Comparison of ENCODE assay signal across 9 cellular contexts in genomic region chr11:18203723-18204122, GRCh38. TPM values are rescaled to one million over a fixed set of nuclear protein-coding genes. Genes with fewer than 3 reads are reported as not detected.
A peak's percentile ranks its signal among the peaks of the same experiment; 100 is the strongest.
DNase-seq lines count a peak whose midpoint lies in the region; ATAC-seq, FAIRE-seq and TF ChIP-seq lines count a peak whose summit lies in the region.
"Had no signal": no experiment of that assay in that cellular context is flagged by ENCODE, and none has a peak within 500 bp of the region (broad histone marks: within the 10 kb centered on the region; RNA-seq: fewer than 3 reads in every experiment).

No MANE protein-coding gene starts in this region.

- peak; percentile 63 for DNase-seq in Karpas-422
- DNase-seq in astrocyte (ENCODE audit: low read depth) = no peak
- peak; percentile 78 for DNase-seq in mesendoderm
- no peak for DNase-seq in T-helper 1 cell
- DNase-seq in lower leg skin (ENCODE audit: low spot score in 2 of 2) = no peak
- no peak for DNase-seq in vagina (ENCODE audit: extremely low spot score in 2 of 2)
- DNase-seq: stimulated activated CD4-positive, alpha-beta T cell treated with anti-CD3 and anti-CD28 coated beads, Interleukin-4, amount 100 ng/mL, for 24 hours had no signal

- no peaks in the 10 kb centered on the region for H3K36me3 Mint-ChIP-seq in astrocyte (ENCODE audit: low read depth, unreplicated experiment)

- H3K23ac ChIP-seq in mesendoderm (ENCODE audit: low read length) = no peak overlapping the region

- peaks cover 6% of the 10 kb centered on the region for H3K4me1 ChIP-seq in Karpas-422 (ENCODE audit: low read length)
- no peaks in the 10 kb centered on the region for H3K4me1 ChIP-seq in astrocyte (ENCODE audit: insufficient read depth, low read length)
- H3K4me1 ChIP-seq in mesendoderm (ENCODE audit: control insufficient read depth, low read depth, low read length) = no peaks in the 10 kb centered on the region
- H3K4me1 ChIP-seq in vagina = no peaks in the 10 kb centered on the region

- H3K27me3 ChIP-seq in Karpas-422 (ENCODE audit: low read length) (no peaks in the 10 kb centered on the region), astrocyte (ENCODE audit: insufficient read depth, low read length) (peaks cover 2% of the 10 kb centered on the region), mesendoderm (ENCODE audit: insufficient read depth, low read length, poor library complexity) (no peaks in the 10 kb centered on the region), vagina (no peaks in the 10 kb centered on the region)

- H2BK15ac ChIP-seq in mesendoderm (replicated peaks; ENCODE audit: low read depth) = no peak overlapping the region

- intact Hi-C loops in lower leg skin (cut with DNase I; ENCODE audit: low total_unique reads) (no loop called here), vagina (cut with DNase I) (no loop called here)

- no CpG with 5 or more reads among the region's 6 CpGs for WGBS in mesendoderm (ENCODE audit: extremely low coverage, insufficient coverage, low lambda C conversion rate)
- WGBS in lower leg skin, 2 donors = 15 to 18% methylated on average over 6 of the region's 6 CpGs

- H2BK120ac ChIP-seq in mesendoderm (ENCODE audit: low read depth, low read length) = no peak overlapping the region

- H3K79me1 ChIP-seq in mesendoderm (ENCODE audit: low read length) = no peaks in the 10 kb centered on the region

- H3K36me3 ChIP-seq in Karpas-422 (ENCODE audit: insufficient read depth, low read length) (no peaks in the 10 kb centered on the region), astrocyte (ENCODE audit: insufficient read depth, low read length) (no peaks in the 10 kb centered on the region), mesendoderm (ENCODE audit: control insufficient read depth, insufficient read depth, low read length) (no peaks in the 10 kb centered on the region), vagina (no peaks in the 10 kb centered on the region)

- H3K27ac Mint-ChIP-seq in astrocyte (ENCODE audit: unreplicated experiment) = no peak overlapping the region

- H4K5ac ChIP-seq in mesendoderm (ENCODE audit: low read length) = no peak overlapping the region

- peak; percentile 64 for TF ChIP-seq CTCF in GM12875 (IDR thresholded peaks at IDR 0.05; ENCODE audit: borderline replicate concordance, insufficient read depth, low read depth, low read length)
- peak; percentile 21 for TF ChIP-seq CTCF in astrocyte (IDR thresholded peaks at IDR 0.05; ENCODE audit: insufficient read depth, low read depth, low read length)
- TF ChIP-seq CTCF in lower leg skin (IDR thresholded peaks at IDR 0.05) = no peak
- no peak for TF ChIP-seq CTCF in vagina (IDR thresholded peaks at IDR 0.05)

- no peaks in the 10 kb centered on the region for H4K20me1 ChIP-seq in Karpas-422 (ENCODE audit: insufficient read depth, low read depth, low read length)
- H4K20me1 ChIP-seq in astrocyte (ENCODE audit: insufficient read depth, low read length) = no peaks in the 10 kb centered on the region

- peaks cover 8% of the 10 kb centered on the region for H3K27me3 Mint-ChIP-seq in astrocyte (ENCODE audit: low read depth, unreplicated experiment)

- H2BK5ac ChIP-seq in mesendoderm (ENCODE audit: low read length) = no peak overlapping the region

- H3K4ac ChIP-seq in mesendoderm (ENCODE audit: low read depth, low read length) = no peak overlapping the region

- H3K18ac ChIP-seq in mesendoderm (ENCODE audit: low read length) = no peak overlapping the region

- no peaks in the 10 kb centered on the region for H3K79me2 ChIP-seq in Karpas-422 (ENCODE audit: low read length)
- no peaks in the 10 kb centered on the region for H3K79me2 ChIP-seq in astrocyte (ENCODE audit: insufficient read depth, low read length)
- H3K79me2 ChIP-seq in mesendoderm (ENCODE audit: control insufficient read depth, insufficient read depth, low read length) = no peaks in the 10 kb centered on the region

- no peak for FAIRE-seq in astrocyte (lab: Jason Lieb, UNC)

- H2AFZ ChIP-seq in Karpas-422 (ENCODE audit: low read length) (no peak overlapping the region), astrocyte (ENCODE audit: low read depth, low read length) (no peak overlapping the region)

- H2AK5ac ChIP-seq in mesendoderm (ENCODE audit: low read length) = no peak overlapping the region

- H3K4me2 ChIP-seq in Karpas-422 (ENCODE audit: low read depth, low read length, poor library complexity, severe bottlenecking) = no peak overlapping the region
- H3K4me2 ChIP-seq in astrocyte (ENCODE audit: low read length) = no peak overlapping the region
- H3K4me2 ChIP-seq in mesendoderm (ENCODE audit: low read length) = no peak overlapping the region

- TF ChIP-seq POLR2A in lower leg skin (IDR thresholded peaks at IDR 0.05) (no peak), vagina (IDR thresholded peaks at IDR 0.05) (no peak)

- peaks cover 13% of the 10 kb centered on the region for H3K9me3 Mint-ChIP-seq in astrocyte (ENCODE audit: unreplicated experiment)

- H4K8ac ChIP-seq in mesendoderm (ENCODE audit: low read depth, low read length) = no peak overlapping the region

- H3K27ac ChIP-seq in Karpas-422 (ENCODE audit: low read length) (no peak overlapping the region), astrocyte (ENCODE audit: low read depth, low read length) (no peak overlapping the region), mesendoderm (ENCODE audit: low read depth, low read length) (no peak overlapping the region), vagina (no peak overlapping the region)

- H3K4me1 Mint-ChIP-seq in astrocyte (ENCODE audit: low read depth, unreplicated experiment) = no peaks in the 10 kb centered on the region

- H3K9me3 ChIP-seq in Karpas-422 (ENCODE audit: low read length) (no peaks in the 10 kb centered on the region), astrocyte (ENCODE audit: insufficient read depth, low read depth, low read length) (no peaks in the 10 kb centered on the region), vagina (no peaks in the 10 kb centered on the region)

- ATAC-seq in GM21717 (IDR thresholded peaks at IDR 0.05; ENCODE audit: unreplicated experiment) = no peak

- H3K4me3 ChIP-seq in GM12875 (ENCODE audit: low read depth, low read length) (no peak overlapping the region), Karpas-422 (ENCODE audit: low read length) (no peak overlapping the region), astrocyte (ENCODE audit: insufficient read depth, low read depth, low read length) (no peak overlapping the region), mesendoderm (ENCODE audit: low read length) (no peak overlapping the region), lower leg skin (ENCODE audit: low read depth, poor library complexity, severe bottlenecking) (no peak overlapping the region), vagina (no peak overlapping the region)

- no peak overlapping the region for H3K4me3 Mint-ChIP-seq in astrocyte (ENCODE audit: unreplicated experiment)

- H3K56ac ChIP-seq in mesendoderm (ENCODE audit: low read length) = no peak overlapping the region

- H3K9me2 ChIP-seq in Karpas-422 (replicated peaks; ENCODE audit: insufficient read depth, low read length) = no peaks in the 10 kb centered on the region

- H3K9ac ChIP-seq in Karpas-422 (ENCODE audit: low read length) (no peak overlapping the region), astrocyte (ENCODE audit: low read length) (no peak overlapping the region), mesendoderm (ENCODE audit: low read length) (no peak overlapping the region)

RNA-seq across cellular contexts. Expression of gene MRGPRX4, which starts 31.1 kb away (rescaled TPM):
- total RNA-seq in Karpas-422 (2014; rRNA removed; shearing (Covaris generic); ENCODE audit: low replicate concordance) = not detected in 2 replicates
- not detected in 2 replicates for total RNA-seq in astrocyte
- polyA plus RNA-seq in mesendoderm (2013, experiment 1 of 2) = not detected
- polyA plus RNA-seq in mesendoderm (2013, experiment 2 of 2) = not detected
- not detected for total RNA-seq in lower leg skin
- total RNA-seq in vagina = not detected

RNA-seq across cellular contexts. Expression of gene SAA4, which starts 32.9 kb away (rescaled TPM):
- not detected in 2 replicates for total RNA-seq in Karpas-422 (2014; rRNA removed; shearing (Covaris generic); ENCODE audit: low replicate concordance)
- not detected in 2 replicates for total RNA-seq in astrocyte
- not detected for polyA plus RNA-seq in mesendoderm (2013, experiment 1 of 2)
- not detected for polyA plus RNA-seq in mesendoderm (2013, experiment 2 of 2)
- under 1 TPM in 1 of 4 donors, not detected in 3; 0.84 TPM for total RNA-seq in lower leg skin
- 1.7 TPM for total RNA-seq in vagina

RNA-seq across cellular contexts. Expression of gene SAA2, which starts 44.7 kb away (rescaled TPM):
- not detected in 2 replicates for total RNA-seq in Karpas-422 (2014; rRNA removed; shearing (Covaris generic); ENCODE audit: low replicate concordance)
- total RNA-seq in astrocyte = not detected in 2 replicates
- polyA plus RNA-seq in mesendoderm (2013, experiment 1 of 2) = not detected
- not detected for polyA plus RNA-seq in mesendoderm (2013, experiment 2 of 2)
- total RNA-seq in lower leg skin = 1 to 10 TPM; 2.8 to 5.5 (median 3.9) TPM
- total RNA-seq in vagina = 19.4 TPM

Comparison
In these comparisons a context has a peak if more than half of its experiments do, and no peak if none do; other contexts are left out.
1. CTCF ChIP-seq: peak in GM12875 (single experiment) and astrocyte (single experiment); none in lower leg skin (0 of 3) and vagina (0 of 3).
2. DNase-seq: peak in Karpas-422 (single experiment) and mesendoderm (single experiment); none in astrocyte (single experiment), T-helper 1 cell (0 of 5), lower leg skin (0 of 2) and vagina (0 of 2).